In genomic region chr11:69442807-69443137, GRCh38 we compare ENCODE assay signal across 9 cellular contexts. TPM values are rescaled to one million over a fixed set of nuclear protein-coding genes. Genes with fewer than 3 reads are reported as not detected.
A peak's percentile ranks its signal among the peaks of the same experiment; 100 is the strongest.
DNase-seq lines count a peak whose midpoint lies in the region; ATAC-seq and TF ChIP-seq lines count a peak whose summit lies in the region.
"Had no signal": no experiment of that assay in that cellular context is flagged by ENCODE, and none has a peak within 500 bp of the region (broad histone marks: within the 10 kb centered on the region; RNA-seq: fewer than 3 reads in every experiment).

No MANE protein-coding gene starts in this region.

- no peak for TF ChIP-seq CTCF in GM23338 (conservative IDR thresholded peaks at IDR 0.05; ENCODE audit: low read depth in 2 of 2)

- H3K36me3 Mint-ChIP-seq in GM23338 (ENCODE audit: low read depth) = no peaks in the 10 kb centered on the region; the same call in 1 of the 3 replicates
- H3K36me3 Mint-ChIP-seq in activated T-helper 17 cell treated with anti-CD3 and anti-CD28 coated beads, Interleukin-2, amount 50 U/mL, for 72 hours (ENCODE audit: low read depth) = no peaks in the 10 kb centered on the region
- no peaks in the 10 kb centered on the region for H3K36me3 Mint-ChIP-seq in immature natural killer cell
- no peaks in the 10 kb centered on the region for H3K36me3 Mint-ChIP-seq in stimulated activated effector memory CD8-positive, alpha-beta T cell treated with anti-CD3 and anti-CD28 coated beads, Interleukin-12 subunit alpha, Interleukin-12 subunit beta, amount 100 ng/mL, for 72 hours

- H3K4me1 Mint-ChIP-seq in GM23338 (peaks cover 47% of the 10 kb centered on the region), immature natural killer cell (peaks cover 10 to 12% of the 10 kb centered on the region in 2 donors)
- H3K4me1 Mint-ChIP-seq in activated T-helper 17 cell treated with anti-CD3 and anti-CD28 coated beads, Interleukin-2, amount 50 U/mL, for 72 hours = no peaks in the 10 kb centered on the region
- H3K4me1 Mint-ChIP-seq in stimulated activated effector memory CD8-positive, alpha-beta T cell treated with anti-CD3 and anti-CD28 coated beads, Interleukin-12 subunit alpha, Interleukin-12 subunit beta, amount 100 ng/mL, for 72 hours = peaks cover 12% of the 10 kb centered on the region

- H2AFZ ChIP-seq in GM23338 = peak overlapping the region; percentile 64; the same call in 1 of the 2 replicates

- no peaks in the 10 kb centered on the region for H3K79me2 ChIP-seq in GM23338 (replicated peaks; ENCODE audit: insufficient read depth)

- H3K27ac ChIP-seq in GM23338 (ENCODE audit: low read depth) = peak overlapping the region; percentile 85

- peaks cover 29% of the 10 kb centered on the region for H3K27me3 Mint-ChIP-seq in GM23338 (ENCODE audit: insufficient read depth, low read depth, poor library complexity)
- H3K27me3 Mint-ChIP-seq in activated T-helper 17 cell treated with anti-CD3 and anti-CD28 coated beads, Interleukin-2, amount 50 U/mL, for 72 hours = peaks cover 6% of the 10 kb centered on the region
- H3K27me3 Mint-ChIP-seq in immature natural killer cell (ENCODE audit: low read depth in 3 of 3) = peaks cover 8 to 10% (median 9%) of the 10 kb centered on the region in 3 donors

- no peak overlapping the region for H3K4me3 ChIP-seq in GM23338

- H3K9me2 ChIP-seq in GM23338 (ENCODE audit: insufficient read depth) = peaks cover 8% of the 10 kb centered on the region

- no peak for ATAC-seq in GM23338
- no peak for ATAC-seq in activated T-helper 17 cell treated with anti-CD3 and anti-CD28 coated beads, Interleukin-2, amount 50 U/mL, for 72 hours (replicated peaks)
- ATAC-seq in stimulated activated effector memory CD8-positive, alpha-beta T cell treated with anti-CD3 and anti-CD28 coated beads, Interleukin-12 subunit alpha, Interleukin-12 subunit beta, amount 100 ng/mL, for 72 hours = no peak
- ATAC-seq in GM21390 (IDR thresholded peaks at IDR 0.05; ENCODE audit: unreplicated experiment) = no peak

- DNase-seq in GM23338 (ENCODE audit: low spot score) (peak; percentile 52), immature natural killer cell (no peak), NCI-H2029 treated with DMSO at 0.1 percent for 48 hours (lab: John Stamatoyannopoulos, UW) (no peak), midbrain (lab: John Stamatoyannopoulos, UW) (no peak)
- no peak for DNase-seq in stimulated activated effector memory CD8-positive, alpha-beta T cell treated with anti-CD3 and anti-CD28 coated beads, Interleukin-12 subunit alpha, Interleukin-12 subunit beta, amount 100 ng/mL, for 72 hours (ENCODE audit: low spot score in 2 of 2)
- no peak for DNase-seq in activated T-cell treated with anti-CD3 and anti-CD28 coated beads, Interleukin-2, amount 50 U/mL, for 1 hour

- no peaks in the 10 kb centered on the region for H3K27me3 ChIP-seq in GM23338 (ENCODE audit: insufficient read depth)

- peaks cover 33% of the 10 kb centered on the region for H3K4me1 ChIP-seq in GM23338 (ENCODE audit: insufficient read depth)

- H3K4me3 Mint-ChIP-seq in GM23338 (no peak overlapping the region), immature natural killer cell (peak overlapping the region in 3 of 5 donors; percentile 38 to 58 (median 44))
- peak overlapping the region; percentile 62 for H3K4me3 Mint-ChIP-seq in activated T-helper 17 cell treated with anti-CD3 and anti-CD28 coated beads, Interleukin-2, amount 50 U/mL, for 72 hours
- H3K4me3 Mint-ChIP-seq in stimulated activated effector memory CD8-positive, alpha-beta T cell treated with anti-CD3 and anti-CD28 coated beads, Interleukin-12 subunit alpha, Interleukin-12 subunit beta, amount 100 ng/mL, for 72 hours = peak overlapping the region; percentile 62

- H3K4me2 ChIP-seq in GM23338 = peak overlapping the region; percentile 75; the same call in 1 of the 2 replicates

- no peaks in the 10 kb centered on the region; the same call in 1 of the 2 replicates for H3F3A ChIP-seq in GM23338 (replicated peaks; ENCODE audit: low read depth)

- H3K36me3 ChIP-seq in GM23338 (ENCODE audit: insufficient read depth) = no peaks in the 10 kb centered on the region

- 0 out of 2 replicates have a peak overlapping the region, but pooled peaks have one; percentile 31 for H3K27ac Mint-ChIP-seq in GM23338
- no peak overlapping the region for H3K27ac Mint-ChIP-seq in activated T-helper 17 cell treated with anti-CD3 and anti-CD28 coated beads, Interleukin-2, amount 50 U/mL, for 72 hours
- no peak overlapping the region for H3K27ac Mint-ChIP-seq in immature natural killer cell
- no peak overlapping the region for H3K27ac Mint-ChIP-seq in stimulated activated effector memory CD8-positive, alpha-beta T cell treated with anti-CD3 and anti-CD28 coated beads, Interleukin-12 subunit alpha, Interleukin-12 subunit beta, amount 100 ng/mL, for 72 hours

- H3K9me3 Mint-ChIP-seq in GM23338 (peaks cover 3% of the 10 kb centered on the region; the same call in 1 of the 3 replicates), immature natural killer cell (no peaks in the 10 kb centered on the region)
- H3K9me3 Mint-ChIP-seq in activated T-helper 17 cell treated with anti-CD3 and anti-CD28 coated beads, Interleukin-2, amount 50 U/mL, for 72 hours = no peaks in the 10 kb centered on the region
- H3K9me3 Mint-ChIP-seq in stimulated activated effector memory CD8-positive, alpha-beta T cell treated with anti-CD3 and anti-CD28 coated beads, Interleukin-12 subunit alpha, Interleukin-12 subunit beta, amount 100 ng/mL, for 72 hours = no peaks in the 10 kb centered on the region

- no peaks in the 10 kb centered on the region for H4K20me1 ChIP-seq in GM23338 (replicated peaks; ENCODE audit: insufficient read depth)

TF ChIP-seq in GM23338, 12 proteins besides CTCF, POLR2A, EP300 and RAD21 (continues in another document):
- TF ChIP-seq NANOG (IDR thresholded peaks at IDR 0.05; ENCODE audit: borderline replicate concordance) (no peak), ZNF114 (CRISPR knock-in tag; IDR thresholded peaks at IDR 0.05) (no peak), ETS1 (IDR thresholded peaks at IDR 0.05) (no peak; the same call in 1 of the 2 replicates), STAT1 (IDR thresholded peaks at IDR 0.05; ENCODE audit: unreplicated experiment) (no peak), ZNF331 (CRISPR knock-in tag; IDR thresholded peaks at IDR 0.05; ENCODE audit: low read depth) (no peak), JUNB (IDR thresholded peaks at IDR 0.05; ENCODE audit: unreplicated experiment) (no peak)

RNA-seq across cellular contexts. Expression of gene LINC01488, which starts 38.7 kb away (rescaled TPM):
- total RNA-seq in GM23338 (2014; rRNA removed; shearing (Covaris generic)) = not detected in 2 replicates
- polyA plus RNA-seq in GM23338 (2016; fragmentation: Nextera tagmentation; extraction: Ambion mirVana) (not detected in 2 replicates), immature natural killer cell (not detected)
- not detected for total RNA-seq in activated T-helper 17 cell treated with anti-CD3 and anti-CD28 coated beads, Interleukin-2, amount 50 U/mL, for 72 hours
- total RNA-seq: epithelial cell of proximal tubule had no signal
